Comparison of ENCODE assay signal across 1 cellular context in genomic region chr3:45646051-45646585, GRCh38.
TF ChIP-seq lines count a peak whose summit lies in the region.

No MANE protein-coding gene starts in this region.

TF ChIP-seq in GM23338, 12 proteins besides CTCF, POLR2A, EP300 and RAD21 (continued from another document):
- TF ChIP-seq ZNF462 (CRISPR knock-in tag; IDR thresholded peaks at IDR 0.05) (no peak), EZH2phosphoT487 (IDR thresholded peaks at IDR 0.05; ENCODE audit: unreplicated experiment) (no peak), ZNF331 (CRISPR knock-in tag; IDR thresholded peaks at IDR 0.05; ENCODE audit: low read depth) (no peak), ETS1 (IDR thresholded peaks at IDR 0.05) (no peak), REST (IDR thresholded peaks at IDR 0.05; ENCODE audit: unreplicated experiment) (no peak), JUNB (IDR thresholded peaks at IDR 0.05; ENCODE audit: unreplicated experiment) (no peak), EZH2 (IDR thresholded peaks at IDR 0.05; ENCODE audit: low read depth, unreplicated experiment) (no peak), CREB1 (CRISPR knock-in tag; IDR thresholded peaks at IDR 0.05; ENCODE audit: low read depth) (no peak)
